ENCODE assay signal across 1 cellular context in the genomic region with DNA sequence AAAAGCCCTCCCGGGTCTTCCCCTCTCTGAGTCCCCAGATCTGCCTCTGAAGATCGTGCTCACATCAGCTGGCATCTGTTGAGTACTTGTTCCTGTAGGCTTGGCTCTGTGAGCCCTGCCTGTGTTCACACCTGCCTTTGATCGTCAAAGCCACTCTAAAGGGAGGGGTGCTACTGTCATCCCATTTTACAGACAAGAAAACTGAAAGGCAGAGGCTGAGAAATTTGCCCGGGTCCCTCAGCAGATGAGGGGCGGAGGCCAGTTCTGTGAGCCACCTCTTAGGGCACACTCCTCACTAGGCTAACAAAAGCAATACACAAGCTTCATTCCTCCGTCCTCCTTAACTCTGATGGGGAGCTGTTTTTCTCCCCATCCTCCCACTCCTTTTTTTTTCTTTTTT.
TF ChIP-seq lines count a peak whose summit lies in the region.

No MANE protein-coding gene starts in this region.

TF ChIP-seq in SK-N-SH treated with all-trans-retinoic acid at 6 μM for 48 hours, 23 proteins besides CTCF, POLR2A, EP300 and RAD21 (continued from another document):
- TF ChIP-seq ARNTL (CRISPR knock-in tag; IDR thresholded peaks at IDR 0.05; ENCODE audit: borderline replicate concordance, low read depth): no peak
- TF ChIP-seq RARB (CRISPR knock-in tag; IDR thresholded peaks at IDR 0.05): no peak
- TF ChIP-seq BACH2 (CRISPR knock-in tag; IDR thresholded peaks at IDR 0.05; ENCODE audit: borderline replicate concordance): no peak
- no peak for TF ChIP-seq CREB5 (CRISPR knock-in tag; IDR thresholded peaks at IDR 0.05; ENCODE audit: low read depth)
- TF ChIP-seq OSR1 (CRISPR knock-in tag; IDR thresholded peaks at IDR 0.05): no peak
